In the genomic region with DNA sequence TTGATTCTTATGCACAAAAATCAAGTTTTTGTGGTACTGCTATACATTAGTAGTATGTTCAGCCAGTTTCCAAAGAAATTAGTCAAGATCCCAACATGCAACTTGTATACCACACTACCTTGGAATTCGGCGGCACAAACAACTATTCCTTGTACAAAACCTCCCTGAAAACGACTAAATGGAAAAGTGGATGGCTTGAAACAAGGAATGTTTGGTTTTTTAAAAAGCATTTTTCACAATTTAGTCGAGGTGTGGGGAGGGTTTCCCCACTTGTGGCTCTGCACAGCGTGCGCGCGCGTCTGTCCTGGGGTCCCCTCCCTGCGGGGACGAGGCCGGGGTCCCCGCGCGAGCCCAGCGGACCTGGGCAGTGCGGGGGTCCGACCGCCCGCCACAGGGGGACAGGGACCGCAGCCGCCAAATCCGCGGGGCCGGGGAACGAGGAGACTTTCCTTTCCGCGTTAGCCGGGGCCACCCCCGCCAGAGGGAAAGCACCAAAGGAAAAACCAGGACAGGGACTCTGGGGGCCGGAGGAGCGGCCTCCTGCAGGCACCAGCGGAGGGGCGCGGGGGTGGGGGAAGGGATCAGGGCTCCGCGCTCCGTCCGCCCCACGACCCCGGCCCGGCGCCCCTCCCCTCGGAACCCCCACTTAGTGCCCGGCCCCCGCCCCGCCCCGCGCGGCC, we compare ENCODE assay signal across 8 cellular contexts. TPM values are rescaled to one million over a fixed set of nuclear protein-coding genes. Genes with fewer than 3 reads are reported as not detected.
DNase-seq lines count a peak whose midpoint lies in the region; ATAC-seq and TF ChIP-seq lines count a peak whose summit lies in the region.

No MANE protein-coding gene starts in this region.

- peaks cover 36% of the 10 kb centered on the region for H4K20me1 ChIP-seq in PC-3 (ENCODE audit: low read length)

- H3K27me3 ChIP-seq in PC-3 (ENCODE audit: low read length) (no peaks in the 10 kb centered on the region), mesendoderm (ENCODE audit: insufficient read depth, low read length, poor library complexity) (no peaks in the 10 kb centered on the region), upper lobe of right lung (no peaks in the 10 kb centered on the region)
- peaks cover 5% of the 10 kb centered on the region for H3K27me3 ChIP-seq in effector memory CD4-positive, alpha-beta T cell (replicated peaks; ENCODE audit: control insufficient read depth, insufficient read depth, low read length, poor library complexity, severe bottlenecking)

- H3F3A ChIP-seq in PC-3 (ENCODE audit: low read length, unreplicated experiment), result peaks cover 5% of the 10 kb centered on the region

- ATAC-seq in HG02571 (IDR thresholded peaks at IDR 0.05; ENCODE audit: unreplicated experiment) (peak; percentile 21), PC-3 (peak; percentile 30), upper lobe of right lung (peak; percentile 23)

- H3K4me2 ChIP-seq in PC-3 (ENCODE audit: low read length) (peak overlapping the region; percentile 95), mesendoderm (ENCODE audit: low read length) (peak overlapping the region; percentile 71)

- peaks cover 2% of the 10 kb centered on the region for H3K36me3 Mint-ChIP-seq in activated naive CD4-positive, alpha-beta T cell treated with anti-CD3 and anti-CD28 coated beads, Interleukin-2, amount 10 ng/mL, durations not matched to agents 7 days and 5 days

- peaks cover 30% of the 10 kb centered on the region for H3K27me3 Mint-ChIP-seq in activated naive CD4-positive, alpha-beta T cell treated with anti-CD3 and anti-CD28 coated beads, Interleukin-2, amount 10 ng/mL, durations not matched to agents 7 days and 5 days

- peak overlapping the region; percentile 90 for H3K56ac ChIP-seq in mesendoderm (ENCODE audit: low read length)

- peak overlapping the region; percentile 67 for H4K8ac ChIP-seq in mesendoderm (ENCODE audit: low read depth, low read length)

- BruUV-seq in PC-3 (replicated peaks; lab: Mats Ljungman, UMichigan), result no TSS peak

- no peak for TF ChIP-seq CTCF in PC-3 (conservative IDR thresholded peaks at IDR 0.05; ENCODE audit: low read depth, low read length)
- TF ChIP-seq CTCF in upper lobe of right lung (IDR thresholded peaks at IDR 0.05), result no peak

- H3K36me3 ChIP-seq in PC-3 (ENCODE audit: low read depth, low read length) (0 out of 2 replicates have a peak, but pooled peaks cover 11% of the 10 kb centered on the region), mesendoderm (ENCODE audit: control insufficient read depth, insufficient read depth, low read length) (no peaks in the 10 kb centered on the region), upper lobe of right lung (no peaks in the 10 kb centered on the region)
- no peaks in the 10 kb centered on the region for H3K36me3 ChIP-seq in effector memory CD4-positive, alpha-beta T cell (ENCODE audit: control insufficient read depth, insufficient read depth, low read length)

- CTCF ChIA-PET in activated naive CD4-positive, alpha-beta T cell treated with anti-CD3 and anti-CD28 coated beads, Interleukin-2, amount 10 ng/mL, durations not matched to agents 7 days and 5 days (lab: Charles Lee), result no interaction called here
- CTCF ChIA-PET in PC-3 (lab: Charles Lee), result no interaction called here

- H3K18ac ChIP-seq in mesendoderm (ENCODE audit: low read length), result peak overlapping the region; percentile 99

- peak overlapping the region; percentile 92 for H3K4ac ChIP-seq in mesendoderm (ENCODE audit: low read depth, low read length)

- no peaks in the 10 kb centered on the region for H3K9me3 ChIP-seq in PC-3 (ENCODE audit: low read length)
- no peaks in the 10 kb centered on the region for H3K9me3 ChIP-seq in effector memory CD4-positive, alpha-beta T cell (ENCODE audit: control insufficient read depth, low read length)
- H3K9me3 ChIP-seq in upper lobe of right lung, result no peaks in the 10 kb centered on the region

- no CpG with 5 or more reads among the region's 50 CpGs for WGBS in mesendoderm (ENCODE audit: extremely low coverage, insufficient coverage, low lambda C conversion rate)

- H3K4me1 ChIP-seq in PC-3 (ENCODE audit: insufficient read depth, low read length), result peaks cover 32% of the 10 kb centered on the region
- H3K4me1 ChIP-seq in effector memory CD4-positive, alpha-beta T cell (ENCODE audit: control insufficient read depth, insufficient read depth, low read length, poor library complexity, severe bottlenecking), result peaks cover 2% of the 10 kb centered on the region
- H3K4me1 ChIP-seq in mesendoderm (ENCODE audit: control insufficient read depth, low read depth, low read length), result peaks cover 3% of the 10 kb centered on the region
- peaks cover 32% of the 10 kb centered on the region for H3K4me1 ChIP-seq in upper lobe of right lung

- H4K5ac ChIP-seq in mesendoderm (ENCODE audit: low read length), result no peak overlapping the region

- H3K9me3 Mint-ChIP-seq in activated naive CD4-positive, alpha-beta T cell treated with anti-CD3 and anti-CD28 coated beads, Interleukin-2, amount 10 ng/mL, durations not matched to agents 7 days and 5 days, result no peaks in the 10 kb centered on the region

- no peaks in the 10 kb centered on the region for H3K9me2 ChIP-seq in PC-3 (replicated peaks; ENCODE audit: low read length)

- no peak overlapping the region for H2BK5ac ChIP-seq in mesendoderm (ENCODE audit: low read length)

- H3K79me2 ChIP-seq in PC-3 (ENCODE audit: low read length) (peaks cover 44% of the 10 kb centered on the region), mesendoderm (ENCODE audit: control insufficient read depth, insufficient read depth, low read length) (peaks cover 36% of the 10 kb centered on the region)

- no peak overlapping the region for H2BK15ac ChIP-seq in mesendoderm (replicated peaks; ENCODE audit: low read depth)

- H2BK120ac ChIP-seq in mesendoderm (ENCODE audit: low read depth, low read length), result peak overlapping the region; percentile 16

- DNase-seq in activated naive CD4-positive, alpha-beta T cell treated with anti-CD3 and anti-CD28 coated beads, Interleukin-2, amount 10 ng/mL, durations not matched to agents 7 days and 5 days, result peak; percentile 23
- DNase-seq in activated naive CD4-positive, alpha-beta T cell treated with Interleukin-2 at 50 U/mL for 16 hours, result no peak
- peak; percentile 23 for DNase-seq in PC-3
- no peak for DNase-seq in effector memory CD4-positive, alpha-beta T cell
- peak; percentile 57 for DNase-seq in mesendoderm
- peak; percentile 78 for DNase-seq in upper lobe of right lung
- no peak for DNase-seq in GM19240 (ENCODE audit: insufficient read length, low spot score)

- peak overlapping the region; percentile 95 for H2AFZ ChIP-seq in PC-3 (ENCODE audit: low read length)

- H3K4me3 ChIP-seq in PC-3 (ENCODE audit: low read length) (peak overlapping the region; percentile 86), mesendoderm (ENCODE audit: low read length) (peak overlapping the region; percentile 51), upper lobe of right lung (peak overlapping the region; percentile 63)
- peak overlapping the region; percentile 36 for H3K4me3 ChIP-seq in effector memory CD4-positive, alpha-beta T cell (ENCODE audit: insufficient read depth, low read depth, low read length, poor library complexity, severe bottlenecking)

- peak overlapping the region; percentile 15 for H3K27ac ChIP-seq in PC-3 (ENCODE audit: low read length)
- H3K27ac ChIP-seq in effector memory CD4-positive, alpha-beta T cell (ENCODE audit: insufficient read depth, low read length, poor library complexity, severe bottlenecking), result no peak overlapping the region
- peak overlapping the region; percentile 31 for H3K27ac ChIP-seq in mesendoderm (ENCODE audit: low read depth, low read length)
- peak overlapping the region; percentile 90 for H3K27ac ChIP-seq in upper lobe of right lung

- peaks cover 6% of the 10 kb centered on the region for H3K79me1 ChIP-seq in mesendoderm (ENCODE audit: low read length)

- H3K4me3 Mint-ChIP-seq in activated naive CD4-positive, alpha-beta T cell treated with anti-CD3 and anti-CD28 coated beads, Interleukin-2, amount 10 ng/mL, durations not matched to agents 7 days and 5 days, result peak overlapping the region; percentile 53

- no peak overlapping the region for H2AK5ac ChIP-seq in mesendoderm (ENCODE audit: low read length)

- peaks cover 12% of the 10 kb centered on the region for H3K4me1 Mint-ChIP-seq in activated naive CD4-positive, alpha-beta T cell treated with anti-CD3 and anti-CD28 coated beads, Interleukin-2, amount 10 ng/mL, durations not matched to agents 7 days and 5 days

- H3K27ac Mint-ChIP-seq in activated naive CD4-positive, alpha-beta T cell treated with anti-CD3 and anti-CD28 coated beads, Interleukin-2, amount 10 ng/mL, durations not matched to agents 7 days and 5 days, result no peak overlapping the region

- intact Hi-C loops in PC-3 (cut with micrococcal nuclease), result loop anchor here (1.0 to 2.0 kb wide), 2 partner anchors 45 to 84 kb away; a partner anchor contains a TSS
- intact Hi-C loops in upper lobe of right lung (cut with DNase I), result no loop called here

- H3K9ac ChIP-seq in PC-3 (ENCODE audit: low read length) (peak overlapping the region; percentile 85), mesendoderm (ENCODE audit: low read length) (peak overlapping the region; percentile 85)

- H3K23ac ChIP-seq in mesendoderm (ENCODE audit: low read length), result no peak overlapping the region

- POLR2A ChIA-PET in PC-3 (lab: Charles Lee; ENCODE audit: unreplicated experiment), result interaction anchor here (0.7 kb wide), 1 partner anchor 68 kb away, joined by 3 read pairs; no protein-coding TSS in a partner anchor

RNA-seq across cellular contexts. Expression of a gene that starts 0.5 kb away (rescaled TPM):
- total RNA-seq in PC-3 (2014; rRNA removed) (17.9 and 20.8 TPM in 2 replicates), upper lobe of right lung (20.9 TPM)
- polyA plus RNA-seq in mesendoderm (2013, experiment 1 of 2), result 20.5 TPM
- 21.0 TPM for polyA plus RNA-seq in mesendoderm (2013, experiment 2 of 2)

Comparison
In these comparisons a context has a peak if more than half of its experiments do, and no peak if none do; other contexts are left out.
1. DNase-seq: peak in activated naive CD4-positive, alpha-beta T cell treated with anti-CD3 and anti-CD28 coated beads, Interleukin-2, amount 10 ng/mL, durations not matched to agents 7 days and 5 days (single experiment), PC-3 (single experiment), mesendoderm (single experiment) and upper lobe of right lung (single experiment); none in activated naive CD4-positive, alpha-beta T cell treated with Interleukin-2 at 50 U/mL for 16 hours (single experiment), effector memory CD4-positive, alpha-beta T cell (0 of 3) and GM19240 (single experiment).
2. H3K4me3 ChIP-seq: peak in every context shown above with its lines; median percentile 86 in PC-3; 63 in upper lobe of right lung; 51 in mesendoderm; 36 in effector memory CD4-positive, alpha-beta T cell.
3. Peak in every context shown above with its lines, with median percentiles within 50 percentile points of each other: ATAC-seq.